ENCODE assay signal across 9 cellular contexts in the genomic region with DNA sequence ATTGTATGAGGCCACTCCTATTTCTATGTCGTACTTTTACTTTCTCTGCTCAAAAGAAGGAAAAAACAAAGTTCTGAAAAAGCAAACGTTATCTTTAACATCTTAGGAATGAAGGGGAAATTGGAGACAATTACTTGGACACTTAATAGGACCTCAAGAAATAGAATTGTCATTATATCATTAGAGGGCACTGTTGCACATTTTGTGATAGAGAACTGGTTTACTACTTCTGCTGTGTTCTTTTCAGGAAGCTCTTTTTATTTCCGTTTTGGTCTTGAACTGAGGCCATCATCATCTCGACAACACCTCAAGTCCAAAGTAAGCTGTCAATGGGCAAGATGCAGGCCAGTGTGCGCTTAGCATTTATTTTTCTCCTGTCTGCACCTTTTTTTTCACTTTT. TPM values are rescaled to one million over a fixed set of nuclear protein-coding genes. Genes with fewer than 3 reads are reported as not detected.
DNase-seq lines count a peak whose midpoint lies in the region; ATAC-seq and TF ChIP-seq lines count a peak whose summit lies in the region.
"Had no signal": no experiment of that assay in that cellular context is flagged by ENCODE, and none has a peak within 500 bp of the region (broad histone marks: within the 10 kb centered on the region; RNA-seq: fewer than 3 reads in every experiment).

No MANE protein-coding gene starts in this region.

- ATAC-seq in T-helper 17 cell (peak; percentile 73), foreskin keratinocyte (no peak), HG03095 (IDR thresholded peaks at IDR 0.05; ENCODE audit: unreplicated experiment) (no peak)
- ATAC-seq: gastrocnemius medialis had no signal

- no peak overlapping the region for H3K4ac ChIP-seq in H9 (ENCODE audit: low read depth, low read length)

- H3K9ac ChIP-seq in BLaER1 treated with 17β-estradiol and CSF1 and Interleukin-3, amounts not matched to agents 10 nM and 100 nM = no peak overlapping the region
- H3K9ac ChIP-seq in H9 (ENCODE audit: extremely low read depth, insufficient read length, low read length) (no peak overlapping the region), colonic mucosa (ENCODE audit: low read depth in 2 of 2, low read length in 2 of 2) (no peak overlapping the region)

- no peak overlapping the region for H3K18ac ChIP-seq in H9 (ENCODE audit: insufficient read length, low read depth, low read length)

- no peak overlapping the region for H2BK120ac ChIP-seq in H9 (ENCODE audit: low read depth, low read length, poor library complexity, severe bottlenecking)

- no peak overlapping the region for H4K5ac ChIP-seq in H9 (ENCODE audit: insufficient read length, low read depth, low read length)

- no CpG with 5 or more reads among the region's 5 CpGs for WGBS in H9 (ENCODE audit: extremely low coverage, insufficient read length, low lambda C conversion rate)
- WGBS in prostate gland = 65% methylated on average over 5 of the region's 5 CpGs

- no peak overlapping the region for H3K4me3 ChIP-seq in BLaER1 treated with 17β-estradiol and CSF1 and Interleukin-3, amounts not matched to agents 10 nM and 100 nM
- no peak overlapping the region for H3K4me3 ChIP-seq in prostate gland
- no peak overlapping the region for H3K4me3 ChIP-seq in colonic mucosa
- H3K4me3 ChIP-seq: gastrocnemius medialis had no signal

- H3K4me1 Mint-ChIP-seq in H9 (no peaks in the 10 kb centered on the region), T-helper 17 cell (peaks cover 9% of the 10 kb centered on the region)

- H4K20me1 ChIP-seq in BLaER1 treated with 17β-estradiol and CSF1 and Interleukin-3, amounts not matched to agents 10 nM and 100 nM = 0 out of 22 replicates have a peak, but pooled peaks cover 0 to 5% (median 0%) of the 10 kb centered on the region in 11 experiments
- H4K20me1 ChIP-seq in H9 (ENCODE audit: control insufficient read depth, insufficient read depth, insufficient read length) = no peaks in the 10 kb centered on the region

- H3K79me1 ChIP-seq in H9 (ENCODE audit: insufficient read depth, low read depth, low read length, poor library complexity, severe bottlenecking) = no peaks in the 10 kb centered on the region

- H3K36me3 ChIP-seq in BLaER1 treated with 17β-estradiol and CSF1 and Interleukin-3, amounts not matched to agents 10 nM and 100 nM = peaks cover 77 to 96% (median 85%) of the 10 kb centered on the region in 11 experiments
- peaks cover 0 to 6% of the 10 kb centered on the region in 2 donors for H3K36me3 ChIP-seq in prostate gland
- H3K36me3 ChIP-seq in colonic mucosa = peaks cover 11% of the 10 kb centered on the region

- no peak overlapping the region for H3K56ac ChIP-seq in H9 (ENCODE audit: insufficient read length, low read depth, low read length)

- no peak overlapping the region for H3K14ac ChIP-seq in H9 (ENCODE audit: insufficient read depth, low read length)

- H3K4me1 ChIP-seq in BLaER1 treated with 17β-estradiol and CSF1 and Interleukin-3, amounts not matched to agents 10 nM and 100 nM = peaks cover 4 to 7% (median 5%) of the 10 kb centered on the region in 10 experiments; a peak in 16 of 20 replicates
- no peaks in the 10 kb centered on the region for H3K4me1 ChIP-seq in H9 (ENCODE audit: insufficient read depth, low read length)
- no peaks in the 10 kb centered on the region for H3K4me1 ChIP-seq in foreskin keratinocyte
- H3K4me1 ChIP-seq in prostate gland (replicated peaks) = no peaks in the 10 kb centered on the region
- H3K4me1 ChIP-seq in colonic mucosa = no peaks in the 10 kb centered on the region

- no peak overlapping the region for H2BK20ac ChIP-seq in H9 (ENCODE audit: low read depth, low read length, poor library complexity, severe bottlenecking)

- H3K23ac ChIP-seq in H9 (ENCODE audit: insufficient read length, low read depth, low read length) = no peak overlapping the region

- H3K4me3 Mint-ChIP-seq in H9 = no peak overlapping the region
- no peak overlapping the region for H3K4me3 Mint-ChIP-seq in T-helper 17 cell

- peak overlapping the region; percentile 2 to 42 (median 25); a peak in 14 of 22 replicates for H3K4me2 ChIP-seq in BLaER1 treated with 17β-estradiol and CSF1 and Interleukin-3, amounts not matched to agents 10 nM and 100 nM
- H3K4me2 ChIP-seq in H9 (ENCODE audit: insufficient read depth, insufficient read length, low read length) = no peak overlapping the region

- H3K27me3 Mint-ChIP-seq in H9 (ENCODE audit: low read depth) = no peaks in the 10 kb centered on the region
- no peaks in the 10 kb centered on the region for H3K27me3 Mint-ChIP-seq in T-helper 17 cell

- TF ChIP-seq CTCF in H9 (conservative IDR thresholded peaks at IDR 0.05) (peak; percentile 24; the same call in 2 of the 3 replicates), foreskin keratinocyte (conservative IDR thresholded peaks at IDR 0.05) (peak; percentile 37), prostate gland (IDR thresholded peaks at IDR 0.05) (no peak), colonic mucosa (IDR thresholded peaks at IDR 0.05) (no peak)

- H3K9me3 ChIP-seq in BLaER1 treated with 17β-estradiol and CSF1 and Interleukin-3, amounts not matched to agents 10 nM and 100 nM (replicated peaks in 1 of 11) = no peaks in the 10 kb centered on the region
- H3K9me3 ChIP-seq in H9 (ENCODE audit: control insufficient read depth, low read depth, low read length) = no peaks in the 10 kb centered on the region
- H3K9me3 ChIP-seq in T-helper 17 cell (ENCODE audit: control insufficient read depth, low read length, poor library complexity, severe bottlenecking) = no peaks in the 10 kb centered on the region
- no peaks in the 10 kb centered on the region for H3K9me3 ChIP-seq in prostate gland
- H3K9me3 ChIP-seq in colonic mucosa = no peaks in the 10 kb centered on the region
- H3K9me3 ChIP-seq: gastrocnemius medialis had no signal

- H3K27ac Mint-ChIP-seq in H9 (no peak overlapping the region), T-helper 17 cell (peak overlapping the region; percentile 81)

- H3K9me3 Mint-ChIP-seq in H9 = no peaks in the 10 kb centered on the region

- H4K91ac ChIP-seq in H9 (ENCODE audit: insufficient read length, low read depth, low read length) = no peak overlapping the region

- H3K36me3 Mint-ChIP-seq in H9 (ENCODE audit: insufficient read depth in 1 of 3, low read depth in 3 of 3) (peaks cover 13 to 57% (median 50%) of the 10 kb centered on the region in 3 experiments), T-helper 17 cell (ENCODE audit: low read depth) (no peaks in the 10 kb centered on the region)

- H4K8ac ChIP-seq in H9 (replicated peaks; ENCODE audit: insufficient read length, low read depth, low read length) = no peak overlapping the region

- H2AK5ac ChIP-seq in H9 (ENCODE audit: insufficient read length, low read length) = no peak overlapping the region

- H2AFZ ChIP-seq in H9 (ENCODE audit: low read length) = no peak overlapping the region

- DNase-seq in H9 (no peak), T-helper 17 cell (no peak), foreskin keratinocyte (no peak), NCI-H510A (lab: John Stamatoyannopoulos, UW) (no peak), prostate gland (ENCODE audit: low spot score) (no peak), colonic mucosa (no peak)
- DNase-seq: gastrocnemius medialis had no signal

- H2BK15ac ChIP-seq in H9 (ENCODE audit: low read depth, low read length) = no peak overlapping the region

- H3K27me3 ChIP-seq in BLaER1 treated with 17β-estradiol and CSF1 and Interleukin-3, amounts not matched to agents 10 nM and 100 nM = no peaks in the 10 kb centered on the region
- H3K27me3 ChIP-seq in H9 (ENCODE audit: insufficient read depth, low read length) (no peaks in the 10 kb centered on the region), foreskin keratinocyte (no peaks in the 10 kb centered on the region), prostate gland (replicated peaks; ENCODE audit: insufficient read depth) (no peaks in the 10 kb centered on the region), colonic mucosa (no peaks in the 10 kb centered on the region)
- H3K27me3 ChIP-seq: gastrocnemius medialis had no signal

- no peaks in the 10 kb centered on the region for H3K79me2 ChIP-seq in H9 (ENCODE audit: insufficient read depth, low read length)

- H2BK12ac ChIP-seq in H9 (ENCODE audit: insufficient read length, low read depth, low read length) = no peak overlapping the region

- H3K23me2 ChIP-seq in H9 (ENCODE audit: insufficient read length, low read depth, low read length, poor library complexity, severe bottlenecking) = no peaks in the 10 kb centered on the region

- H2BK5ac ChIP-seq in H9 (ENCODE audit: insufficient read length, low read length) = no peak overlapping the region

- 0 out of 22 replicates have a peak overlapping the region, but pooled peaks of 1 of the 11 experiments have one; percentile 19 for H3K27ac ChIP-seq in BLaER1 treated with 17β-estradiol and CSF1 and Interleukin-3, amounts not matched to agents 10 nM and 100 nM
- H3K27ac ChIP-seq in H9 (ENCODE audit: insufficient read length, low read depth, low read length) (no peak overlapping the region), foreskin keratinocyte (no peak overlapping the region), prostate gland (no peak overlapping the region), colonic mucosa (no peak overlapping the region)
- H3K27ac ChIP-seq: gastrocnemius medialis had no signal

- H3T11ph ChIP-seq in H9 (ENCODE audit: low read length) = no peak overlapping the region

- intact Hi-C loops in prostate gland (cut with DNase I) (no loop called here), colonic mucosa (cut with DNase I) (no loop called here)

- no peak for TF ChIP-seq POLR2A in prostate gland (IDR thresholded peaks at IDR 0.05)

RNA-seq across cellular contexts. Expression of a gene that starts 14.6 kb away (rescaled TPM):
- total RNA-seq in H9 (2021) (51.9 and 54.1 TPM in 2 replicates), T-helper 17 cell (10 to 100 TPM; 26.3 to 54.0 TPM), foreskin keratinocyte (42.7 and 53.0 TPM in 2 replicates), prostate gland (10 to 100 TPM; 34.6 to 62.0 TPM), colonic mucosa (10 to 100 TPM; 54.8 to 84.7 TPM)
- 31.2 and 39.1 TPM in 2 replicates for polyA plus RNA-seq in foreskin keratinocyte

RNA-seq across cellular contexts. Expression of a gene that starts 14.9 kb away (rescaled TPM):
- total RNA-seq in H9 (2021) (493 and 511 TPM in 2 replicates), T-helper 17 cell (100 to 1,000 TPM; 163 to 182 TPM), foreskin keratinocyte (179 and 180 TPM in 2 replicates), prostate gland (100 to 1,000 TPM in 1 of 2 donors, 10 to 100 TPM in 1; 98.4 to 138 TPM), colonic mucosa (100 to 1,000 TPM; 182 to 369 TPM)
- 155 and 199 TPM in 2 replicates for polyA plus RNA-seq in foreskin keratinocyte

RNA-seq across cellular contexts. Expression of a gene that starts 54.4 kb away (rescaled TPM):
- 6.5 and 7.9 TPM in 2 replicates for total RNA-seq in H9 (2021)
- 10 to 100 TPM; 27.1 to 27.7 TPM for total RNA-seq in T-helper 17 cell
- total RNA-seq in foreskin keratinocyte = 7.6 and 8.4 TPM in 2 replicates
- 5.7 and 6.2 TPM in 2 replicates for polyA plus RNA-seq in foreskin keratinocyte
- total RNA-seq in prostate gland = 10 to 100 TPM; 23.0 to 33.1 TPM
- total RNA-seq in colonic mucosa = 10 to 100 TPM; 31.3 to 38.8 TPM

Comparison
In these comparisons a context has a peak if more than half of its experiments do, and no peak if none do; other contexts are left out.
1. CTCF ChIP-seq: peak in H9 (single experiment) and foreskin keratinocyte (single experiment); none in prostate gland (0 of 4) and colonic mucosa (single experiment).